ENCODE assay signal across 18 cellular contexts in genomic region chr4:64503416-64503815, GRCh38.
DNase-seq lines count a peak whose midpoint lies in the region; ATAC-seq and TF ChIP-seq lines count a peak whose summit lies in the region.
"Had no signal": no experiment of that assay in that cellular context is flagged by ENCODE, and none has a peak within 500 bp of the region (broad histone marks: within the 10 kb centered on the region; RNA-seq: fewer than 3 reads in every experiment).

No MANE protein-coding gene starts in this region.

- no peaks in the 10 kb centered on the region for H3K36me3 ChIP-seq in heart left ventricle
- no peaks in the 10 kb centered on the region for H3K36me3 ChIP-seq in adrenal gland (replicated peaks in 1 of 2)
- H3K36me3 ChIP-seq in gastrocnemius medialis, result no peaks in the 10 kb centered on the region
- H3K36me3 ChIP-seq: BLaER1 had no signal

- no peaks in the 10 kb centered on the region for H3K27me3 ChIP-seq in heart left ventricle
- H3K27me3 ChIP-seq in adrenal gland, result no peaks in the 10 kb centered on the region
- no peaks in the 10 kb centered on the region for H3K27me3 ChIP-seq in gastrocnemius medialis
- H3K27me3 ChIP-seq: BLaER1 had no signal

- in situ Hi-C loops in gastrocnemius medialis (cut with MboI; ENCODE audit: low sequenced_read_pairs in 4 of 4), result no loop called here

- H3K4me1 ChIP-seq in heart left ventricle, result peaks cover 0 to 6% (median 0%) of the 10 kb centered on the region in 12 donors
- H3K4me1 ChIP-seq in adrenal gland (replicated peaks in 1 of 2), result no peaks in the 10 kb centered on the region
- H3K4me1 ChIP-seq in gastrocnemius medialis, result no peaks in the 10 kb centered on the region
- H3K4me1 ChIP-seq: BLaER1 had no signal

- H3K4me3 ChIP-seq in heart left ventricle (no peak overlapping the region), adrenal gland (no peak overlapping the region), gastrocnemius medialis (no peak overlapping the region)
- H3K4me3 ChIP-seq: BLaER1, GM23248 had no signal

- TF ChIP-seq POLR2A in heart left ventricle (IDR thresholded peaks at IDR 0.05) (no peak), adrenal gland (IDR thresholded peaks at IDR 0.05) (no peak), gastrocnemius medialis (IDR thresholded peaks at IDR 0.05) (no peak)

- H3K27ac ChIP-seq in heart left ventricle, result peak overlapping the region in 6 of 12 donors; percentile 17 to 60 (median 40)
- no peak overlapping the region for H3K27ac ChIP-seq in adrenal gland
- no peak overlapping the region for H3K27ac ChIP-seq in gastrocnemius medialis
- H3K27ac ChIP-seq: BLaER1, C4-2B, GM23248 had no signal

- no peak for TF ChIP-seq CTCF in heart left ventricle (IDR thresholded peaks at IDR 0.05)
- no peak for TF ChIP-seq CTCF in adrenal gland (IDR thresholded peaks at IDR 0.05)
- TF ChIP-seq CTCF in gastrocnemius medialis (IDR thresholded peaks at IDR 0.05 in 4 of 5, conservative IDR thresholded peaks at IDR 0.05 in 1 of 5), result no peak

- ATAC-seq in heart left ventricle (peak; percentile 49 to 87 (median 60)), left ventricle myocardium superior (peak; percentile 81), gastrocnemius medialis (no peak), GM18907 (IDR thresholded peaks at IDR 0.05; ENCODE audit: unreplicated experiment) (no peak)
- ATAC-seq: CD8-positive, alpha-beta T cell had no signal

- intact Hi-C loops in heart left ventricle (cut with DNase I), result no loop called here
- intact Hi-C loops in left ventricle myocardium superior (cut with micrococcal nuclease), result no loop called here
- intact Hi-C loops in adrenal gland (cut with DNase I), result no loop called here
- intact Hi-C loops in gastrocnemius medialis (cut with DNase I; ENCODE audit: low total_unique reads), result no loop called here

- H3K9me3 ChIP-seq in heart left ventricle, result peaks cover 0 to 5% (median 0%) of the 10 kb centered on the region in 12 donors
- no peaks in the 10 kb centered on the region for H3K9me3 ChIP-seq in adrenal gland (replicated peaks in 1 of 3)
- no peaks in the 10 kb centered on the region for H3K9me3 ChIP-seq in gastrocnemius medialis
- H3K9me3 ChIP-seq: BLaER1, Caco-2 had no signal

- peak; percentile 2 for DNase-seq in DMS53 (lab: John Stamatoyannopoulos, UW)
- DNase-seq in DMS53 treated with DMSO at 0.1 percent for 48 hours (lab: John Stamatoyannopoulos, UW; ENCODE audit: unreplicated experiment), result no peak
- no peak for DNase-seq in heart left ventricle
- no peak for DNase-seq in left ventricle myocardium superior
- no peak for DNase-seq in adrenal gland
- DNase-seq in gastrocnemius medialis, result no peak
- DNase-seq: Caco-2; CD4-positive, CD25-positive, alpha-beta regulatory T cell; CD8-positive, alpha-beta T cell; DMS153; DMS79 treated with DMSO at 0.1 percent for 48 hours; GF-D8; GM23248; H7; HCEC 1CT had no signal

- WGBS in heart left ventricle, 4 donors, result 25 to 36% (median 34%) methylated on average over 2 of the region's 2 CpGs
- WGBS in adrenal gland, 4 donors, result 81 to 93% (median 84%) methylated on average over 2 of the region's 2 CpGs

Comparison
In these comparisons a context has a peak if more than half of its experiments do, and no peak if none do; other contexts are left out.
1. ATAC-seq: peak in heart left ventricle (4 of 4) and left ventricle myocardium superior (single experiment); none in gastrocnemius medialis (0 of 2) and GM18907 (single experiment).